ENCODE assay signal across 19 cellular contexts in the genomic region with DNA sequence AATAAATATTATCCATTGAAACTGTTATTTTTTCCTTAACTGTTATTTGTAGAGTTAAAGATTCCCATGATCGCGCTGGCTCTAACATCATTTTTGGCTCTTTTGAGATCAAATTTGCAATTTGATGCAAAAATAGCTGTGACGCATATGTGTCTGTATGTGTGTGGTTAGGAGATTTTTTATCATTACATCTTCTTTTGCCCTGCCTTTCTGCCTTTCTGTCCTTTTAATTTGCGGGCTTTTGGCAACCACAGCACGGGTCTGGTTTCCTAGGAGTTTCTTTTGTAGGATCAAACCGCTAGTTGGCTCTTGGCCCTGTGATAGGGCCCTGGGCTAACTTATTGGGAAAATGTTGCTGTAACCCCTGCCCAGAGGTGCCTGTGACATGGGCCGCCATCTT. TPM values are rescaled to one million over a fixed set of nuclear protein-coding genes. Genes with fewer than 3 reads are reported as not detected.
A peak's percentile ranks its signal among the peaks of the same experiment; 100 is the strongest.
DNase-seq lines count a peak whose midpoint lies in the region; ATAC-seq and TF ChIP-seq lines count a peak whose summit lies in the region.
"Had no signal": no experiment of that assay in that cellular context is flagged by ENCODE, and none has a peak within 500 bp of the region (broad histone marks: within the 10 kb centered on the region; RNA-seq: fewer than 3 reads in every experiment).

No MANE protein-coding gene starts in this region.

- no peak overlapping the region for H3K27ac ChIP-seq in endodermal cell (ENCODE audit: low read depth, low read length)
- no peak overlapping the region for H3K27ac ChIP-seq in body of pancreas
- H3K27ac ChIP-seq in esophagus muscularis mucosa (replicated peaks in 1 of 4) = peak overlapping the region in 2 of 4 donors; percentile 20 to 37
- H3K27ac ChIP-seq: KMS-11, left ventricle myocardium inferior, prostate gland had no signal

- peak; percentile 32 for DNase-seq in AG09319 (ENCODE audit: extremely low read depth, low read depth)
- DNase-seq in RPMI7951 (ENCODE audit: low read depth) = peak; percentile 44
- DNase-seq in endodermal cell = peak; percentile 15
- no peak for DNase-seq in nephron progenitor cell
- no peak for DNase-seq in body of pancreas
- no peak for DNase-seq in GF-D8 (lab: John Stamatoyannopoulos, UW)
- no peak for DNase-seq in esophagus muscularis mucosa (ENCODE audit: extremely low spot score)
- no peak for DNase-seq in putamen (ENCODE audit: low spot score)
- DNase-seq: ACHN; activated B cell treated with CpG ODN at 0.5 μM for 24 hours; activated effector memory CD4-positive, alpha-beta T cell treated with anti-CD3 and anti-CD28 coated beads, Interleukin-2, amount 50 U/mL, for 16 hours; foreskin melanocyte; left ventricle myocardium inferior; NCI-H446 had no signal

- intact Hi-C loops in body of pancreas (cut with DNase I) = no loop called here
- intact Hi-C loops in esophagus muscularis mucosa (cut with DNase I) = no loop called here

- no peak for TF ChIP-seq EP300 in esophagus muscularis mucosa (IDR thresholded peaks at IDR 0.05)

- no peak for ATAC-seq in body of pancreas

- H3K4me3 Mint-ChIP-seq in endodermal cell = no peak overlapping the region
- H3K4me3 Mint-ChIP-seq in nephron progenitor cell = no peak overlapping the region
- H3K4me3 Mint-ChIP-seq: activated B cell treated with CpG ODN at 0.5 μM for 24 hours; stimulated activated naive CD8-positive, alpha-beta T cell treated with anti-CD3 and anti-CD28 coated beads, Interleukin-15, Interleukin-2, amounts not matched to agents 100 ng/mL and 50 ng/mL, for 24 hours; T-helper 1 cell treated with Interleukin-12 subunit alpha and Interleukin-12 subunit beta and Interleukin-4 antibody, amounts not matched to agents 30 μg/mL and 1 μg/mL, for 36 hours had no signal

- TF ChIP-seq POLR2A in body of pancreas (IDR thresholded peaks at IDR 0.05) (no peak), esophagus muscularis mucosa (IDR thresholded peaks at IDR 0.05; ENCODE audit: low read depth) (no peak)

- no peaks in the 10 kb centered on the region for H3K9me3 Mint-ChIP-seq in endodermal cell
- peaks cover 2% of the 10 kb centered on the region for H3K9me3 Mint-ChIP-seq in nephron progenitor cell
- H3K9me3 Mint-ChIP-seq: activated B cell treated with CpG ODN at 0.5 μM for 24 hours; stimulated activated naive CD8-positive, alpha-beta T cell treated with anti-CD3 and anti-CD28 coated beads, Interleukin-15, Interleukin-2, amounts not matched to agents 100 ng/mL and 50 ng/mL, for 24 hours; T-helper 1 cell treated with Interleukin-12 subunit alpha and Interleukin-12 subunit beta and Interleukin-4 antibody, amounts not matched to agents 30 μg/mL and 1 μg/mL, for 36 hours had no signal

- peaks cover 8% of the 10 kb centered on the region for H3K4me1 ChIP-seq in endodermal cell (ENCODE audit: control insufficient read depth, insufficient read depth, low read length)
- no peaks in the 10 kb centered on the region for H3K4me1 ChIP-seq in body of pancreas
- H3K4me1 ChIP-seq in esophagus muscularis mucosa = peaks cover 17 to 33% (median 30%) of the 10 kb centered on the region in 4 donors
- H3K4me1 ChIP-seq: prostate gland had no signal

- H3K4me1 Mint-ChIP-seq in endodermal cell (peaks cover 5% of the 10 kb centered on the region), nephron progenitor cell (peaks cover 45% of the 10 kb centered on the region)

- peaks cover 4% of the 10 kb centered on the region for H3K27me3 Mint-ChIP-seq in endodermal cell (ENCODE audit: insufficient read depth)
- peaks cover 26% of the 10 kb centered on the region for H3K27me3 Mint-ChIP-seq in nephron progenitor cell (ENCODE audit: low read depth, poor library complexity)

- H3K4me3 ChIP-seq in endodermal cell (ENCODE audit: low read length) (no peak overlapping the region), body of pancreas (no peak overlapping the region), esophagus muscularis mucosa (no peak overlapping the region)
- H3K4me3 ChIP-seq: left ventricle myocardium inferior, prostate gland had no signal

- H3K36me3 Mint-ChIP-seq in endodermal cell (ENCODE audit: low read depth) (no peaks in the 10 kb centered on the region), nephron progenitor cell (ENCODE audit: low read depth) (no peaks in the 10 kb centered on the region)

- no peaks in the 10 kb centered on the region for H3K9me3 ChIP-seq in endodermal cell (ENCODE audit: control insufficient read depth, low read length)
- H3K9me3 ChIP-seq in body of pancreas = no peaks in the 10 kb centered on the region
- no peaks in the 10 kb centered on the region for H3K9me3 ChIP-seq in esophagus muscularis mucosa
- H3K9me3 ChIP-seq: left ventricle myocardium inferior, prostate gland had no signal

- TF ChIP-seq CTCF in AG09319 (IDR thresholded peaks at IDR 0.05; ENCODE audit: low read depth, low read length) (no peak), endodermal cell (conservative IDR thresholded peaks at IDR 0.05) (no peak), nephron progenitor cell (IDR thresholded peaks at IDR 0.05) (no peak), body of pancreas (IDR thresholded peaks at IDR 0.05) (no peak), esophagus muscularis mucosa (IDR thresholded peaks at IDR 0.05) (no peak)

- H3K27ac Mint-ChIP-seq in endodermal cell = no peak overlapping the region
- H3K27ac Mint-ChIP-seq in nephron progenitor cell = peak overlapping the region; percentile 64
- H3K27ac Mint-ChIP-seq: activated B cell treated with CpG ODN at 0.5 μM for 24 hours; T-helper 1 cell treated with Interleukin-12 subunit alpha and Interleukin-12 subunit beta and Interleukin-4 antibody, amounts not matched to agents 30 μg/mL and 1 μg/mL, for 36 hours had no signal

- WGBS in endodermal cell (ENCODE audit: insufficient coverage in 1 of 2, insufficient read length in 1 of 2), 2 experiments = 70 to 75% methylated on average over 4 to 7 of the region's 7 CpGs
- WGBS in body of pancreas, 2 donors = 48 to 57% methylated on average over 7 of the region's 7 CpGs
- WGBS in esophagus muscularis mucosa = 37% methylated on average over 7 of the region's 7 CpGs

- H3K9ac ChIP-seq in endodermal cell (ENCODE audit: extremely low read depth, low read length, poor library complexity, severe bottlenecking) = no peak overlapping the region
- H3K9ac ChIP-seq: KMS-11 had no signal

- H3K36me3 ChIP-seq in endodermal cell (ENCODE audit: control insufficient read depth, insufficient read depth, low read length) (no peaks in the 10 kb centered on the region), body of pancreas (replicated peaks in 1 of 2; ENCODE audit: insufficient read depth in 1 of 2, low read depth in 2 of 2) (no peaks in the 10 kb centered on the region), esophagus muscularis mucosa (no peaks in the 10 kb centered on the region)
- H3K36me3 ChIP-seq: left ventricle myocardium inferior, prostate gland had no signal

- no peaks in the 10 kb centered on the region for H3K27me3 ChIP-seq in endodermal cell (ENCODE audit: control insufficient read depth, insufficient read depth, low read length, poor library complexity, severe bottlenecking)
- no peaks in the 10 kb centered on the region for H3K27me3 ChIP-seq in body of pancreas
- no peaks in the 10 kb centered on the region for H3K27me3 ChIP-seq in esophagus muscularis mucosa

RNA-seq across cellular contexts. Expression of a gene that starts 37.3 kb away (rescaled TPM):
- 6.1 and 8.5 TPM in 2 replicates for total RNA-seq in RPMI7951 (2014; rRNA removed; shearing (Covaris generic))
- total RNA-seq in endodermal cell (not detected), body of pancreas (10 to 100 TPM; 12.5 to 17.4 TPM), esophagus muscularis mucosa (10 to 100 TPM; 14.8 to 48.2 (median 17.2) TPM)
- polyA plus RNA-seq in endodermal cell (2013, experiment 1 of 2) = 0.36 TPM
- polyA plus RNA-seq in endodermal cell (2013, experiment 2 of 2) = 0.41 TPM
- total RNA-seq: G401 had no signal

Comparison
In these comparisons a context has a peak if more than half of its experiments do, and no peak if none do; other contexts are left out.
1. DNase-seq: peak in AG09319 (single experiment), RPMI7951 (single experiment) and endodermal cell (single experiment); none in nephron progenitor cell (single experiment), body of pancreas (0 of 4), GF-D8 (single experiment), esophagus muscularis mucosa (single experiment) and putamen (single experiment).